Comparison of ENCODE assay signal across 31 cellular contexts in the genomic region with DNA sequence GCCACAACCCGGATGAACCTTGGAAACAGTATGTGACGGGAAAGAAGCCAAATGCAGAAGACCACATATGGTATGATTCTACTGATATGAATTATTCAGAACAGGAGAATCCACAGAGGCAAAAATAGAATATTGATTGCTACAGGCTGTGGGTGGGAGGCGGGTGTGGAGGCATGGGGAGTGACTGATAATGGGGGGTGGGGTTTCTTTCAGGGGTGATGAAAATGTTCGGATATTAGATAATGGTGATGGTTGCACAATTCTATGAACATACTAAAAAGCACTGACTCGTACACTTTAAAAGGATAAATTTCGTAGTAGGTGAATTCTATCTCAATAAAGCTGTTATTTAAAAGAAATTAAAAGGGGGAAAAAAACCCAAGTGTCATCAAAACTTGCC. TPM values are rescaled to one million over a fixed set of nuclear protein-coding genes. Genes with fewer than 3 reads are reported as not detected.
"Had no signal": no experiment of that assay in that cellular context is flagged by ENCODE, and none has a peak within 500 bp of the region (broad histone marks: within the 10 kb centered on the region; RNA-seq: fewer than 3 reads in every experiment).

No MANE protein-coding gene starts in this region.

- H3K4me3 Mint-ChIP-seq: activated CD8-positive, alpha-beta T cell treated with anti-CD3 and anti-CD28 coated beads for 36 hours; activated T-cell treated with anti-CD3 and anti-CD28 coated beads, Interleukin-2, amount 50 U/mL, for 4 hours; activated T-helper 17 cell treated with anti-CD3 and anti-CD28 coated beads, Interleukin-2, amount 50 U/mL, for 72 hours; central memory CD8-positive, alpha-beta T cell; dendritic cell treated with granulocyte-macrophage colony-stimulating factor and Interleukin-4, amounts not matched to agents 40 ng/mL and 50 ng/mL, for 4 days; immature natural killer cell; nephron progenitor cell; T-helper 2 cell treated with Interferon-gamma antibody and Interleukin-4, amounts not matched to agents 5 μg/mL and 100 μg/mL, for 36 hours had no signal

- H3K36me3 ChIP-seq: esophagus squamous epithelium, gastroesophageal sphincter, neutrophil, pancreas, prostate gland, sigmoid colon, suprapubic skin, tibial artery had no signal

- H3K4me3 ChIP-seq: esophagus squamous epithelium, gastroesophageal sphincter, heart left ventricle, pancreas, prostate gland, sigmoid colon, smooth muscle cell, suprapubic skin, tibial artery had no signal

- ATAC-seq: activated T-cell treated with anti-CD3 and anti-CD28 coated beads, Interleukin-2, amount 50 U/mL, for 4 hours; activated T-helper 17 cell treated with anti-CD3 and anti-CD28 coated beads, Interleukin-2, amount 50 U/mL, for 72 hours; gastroesophageal sphincter; heart left ventricle; left colon; pancreas had no signal

- DNase-seq: activated CD4-positive, alpha-beta T cell treated with anti-CD3 and anti-CD28 coated beads, Interleukin-2, amount 50 U/mL, for 1 hour; activated CD4-positive, CD25-positive, alpha-beta regulatory T cell treated with anti-CD3 and anti-CD28 coated beads, Interleukin-2, amount 50 U/mL, for 72 hours; activated gamma-delta T cell treated with Interleukin-2 at 50 U/mL for 16 hours; activated naive CD4-positive, alpha-beta T cell treated with anti-CD3 and anti-CD28 coated beads, Interleukin-2, amount 50 U/mL, for 16 hours; activated T-cell treated with anti-CD3 and anti-CD28 coated beads, Interleukin-2, amount 50 U/mL, for 4 hours; esophagus squamous epithelium; heart left ventricle; hypothalamus; immature natural killer cell; kidney; left colon; mammary epithelial cell; nephron progenitor cell; pancreas; sigmoid colon; stimulated activated naive CD4-positive, alpha-beta T cell; tibial artery had no signal

- H3K27me3 Mint-ChIP-seq: activated CD8-positive, alpha-beta T cell treated with anti-CD3 and anti-CD28 coated beads for 36 hours; activated T-helper 17 cell treated with anti-CD3 and anti-CD28 coated beads, Interleukin-2, amount 50 U/mL, for 72 hours; central memory CD8-positive, alpha-beta T cell; dendritic cell treated with granulocyte-macrophage colony-stimulating factor and Interleukin-4, amounts not matched to agents 40 ng/mL and 50 ng/mL, for 4 days had no signal

- H3K27ac Mint-ChIP-seq: activated T-helper 17 cell treated with anti-CD3 and anti-CD28 coated beads, Interleukin-2, amount 50 U/mL, for 72 hours; dendritic cell treated with granulocyte-macrophage colony-stimulating factor and Interleukin-4, amounts not matched to agents 40 ng/mL and 50 ng/mL, for 4 days; immature natural killer cell; nephron progenitor cell; T-helper 2 cell treated with Interferon-gamma antibody and Interleukin-4, amounts not matched to agents 5 μg/mL and 100 μg/mL, for 36 hours had no signal

- H3K9me3 ChIP-seq: esophagus squamous epithelium, gastroesophageal sphincter, heart left ventricle, neutrophil, pancreas, prostate gland, sigmoid colon, suprapubic skin, tibial artery had no signal

- H3K4me2 ChIP-seq: smooth muscle cell had no signal

- H3K4me1 ChIP-seq: esophagus squamous epithelium, gastroesophageal sphincter, pancreas, prostate gland, sigmoid colon, suprapubic skin, tibial artery had no signal

- H3K9me3 Mint-ChIP-seq: activated CD8-positive, alpha-beta T cell treated with anti-CD3 and anti-CD28 coated beads for 36 hours; activated T-cell treated with anti-CD3 and anti-CD28 coated beads, Interleukin-2, amount 50 U/mL, for 4 hours; activated T-helper 17 cell treated with anti-CD3 and anti-CD28 coated beads, Interleukin-2, amount 50 U/mL, for 72 hours; central memory CD8-positive, alpha-beta T cell; dendritic cell treated with granulocyte-macrophage colony-stimulating factor and Interleukin-4, amounts not matched to agents 40 ng/mL and 50 ng/mL, for 4 days; immature natural killer cell; nephron progenitor cell; T-helper 2 cell treated with Interferon-gamma antibody and Interleukin-4, amounts not matched to agents 5 μg/mL and 100 μg/mL, for 36 hours had no signal

- H3K27ac ChIP-seq: esophagus squamous epithelium, gastroesophageal sphincter, heart left ventricle, neutrophil, pancreas, prostate gland, sigmoid colon, suprapubic skin, tibial artery had no signal

- H3K27me3 ChIP-seq: esophagus squamous epithelium, gastroesophageal sphincter, heart left ventricle, pancreas, sigmoid colon, suprapubic skin, tibial artery had no signal

RNA-seq across cellular contexts. Expression of gene IL4, which starts 10.7 kb away (rescaled TPM):
- total RNA-seq: activated T-helper 17 cell treated with anti-CD3 and anti-CD28 coated beads, Interleukin-2, amount 50 U/mL, for 72 hours; bronchial epithelial cell; esophagus squamous epithelium; gastroesophageal sphincter; heart left ventricle; kidney; left colon; liver; mammary epithelial cell; mucosa of gallbladder; pancreas; prostate gland; sigmoid colon; smooth muscle cell; suprapubic skin; ureter had no signal
- polyA plus RNA-seq: heart left ventricle, immature natural killer cell, liver, mammary epithelial cell, pancreas, sigmoid colon, smooth muscle cell had no signal

RNA-seq across cellular contexts. Expression of gene IL13, which starts 26.5 kb away (rescaled TPM):
- total RNA-seq: bronchial epithelial cell, esophagus squamous epithelium, gastroesophageal sphincter, kidney, left colon, liver, mammary epithelial cell, mucosa of gallbladder, pancreas, sigmoid colon, ureter had no signal
- polyA plus RNA-seq: heart left ventricle, liver, mammary epithelial cell, smooth muscle cell had no signal
